Comparison of ENCODE assay signal across 8 cellular contexts in genomic region chr17:48944519-48945260, GRCh38. TPM values are rescaled to one million over a fixed set of nuclear protein-coding genes. Genes with fewer than 3 reads are reported as not detected.
A peak's percentile ranks its signal among the peaks of the same experiment; 100 is the strongest.
DNase-seq lines count a peak whose midpoint lies in the region; ATAC-seq and TF ChIP-seq lines count a peak whose summit lies in the region.

SNF8 (minus strand) TSS chr17:48944842; CDS start chr17:48944734, 108 bp downstream.

- TF ChIP-seq CTCF in GM20000 (IDR thresholded peaks at IDR 0.05; ENCODE audit: extremely low read depth, missing control alignments), result no peak

- no peaks in the 10 kb centered on the region for H3K36me3 ChIP-seq in CD8-positive, alpha-beta memory T cell (ENCODE audit: insufficient read depth, low read length)

- H3K27me3 Mint-ChIP-seq in CD8-positive, alpha-beta memory T cell, result peaks cover 5 to 7% of the 10 kb centered on the region in 2 donors
- no peaks in the 10 kb centered on the region for H3K27me3 Mint-ChIP-seq in effector memory CD8-positive, alpha-beta T cell
- peaks cover 3% of the 10 kb centered on the region for H3K27me3 Mint-ChIP-seq in memory B cell

- H3K4me3 ChIP-seq in CD8-positive, alpha-beta memory T cell (ENCODE audit: low read length), result peak within 1 kb of the TSS; percentile 99

- peak; percentile 98 for ATAC-seq in effector memory CD8-positive, alpha-beta T cell (replicated peaks)
- peak; percentile 97 for ATAC-seq in memory B cell (ENCODE audit: low read depth)

- H3K36me3 Mint-ChIP-seq in CD8-positive, alpha-beta memory T cell, result peaks cover 0 to 29% (median 1%) of the 10 kb centered on the region in 3 donors
- H3K36me3 Mint-ChIP-seq in effector memory CD8-positive, alpha-beta T cell (ENCODE audit: insufficient read depth), result peaks cover 48% of the 10 kb centered on the region
- H3K36me3 Mint-ChIP-seq in memory B cell, result peaks cover 9% of the 10 kb centered on the region

- POLR2A ChIA-PET in CD8-positive, alpha-beta memory T cell (lab: Charles Lee), result interaction anchor here (0.9 to 2.1 kb wide), 4 partner anchors 11 to 53 kb away, joined by 3 to 14 read pairs (median 8); partner anchors contain the start of genes ATP5MC1, IGF2BP1 and UBE2Z

- peak within 1 kb of the TSS; percentile 92 to 97 (median 96) for H3K4me3 Mint-ChIP-seq in CD8-positive, alpha-beta memory T cell
- H3K4me3 Mint-ChIP-seq in effector memory CD8-positive, alpha-beta T cell, result peak within 1 kb of the TSS; percentile 99
- peak within 1 kb of the TSS; percentile 98 for H3K4me3 Mint-ChIP-seq in memory B cell

- peak within 1 kb of the TSS; percentile 96 for H3K27ac ChIP-seq in CD8-positive, alpha-beta memory T cell (ENCODE audit: low read depth, low read length)

- H3K4me1 Mint-ChIP-seq in CD8-positive, alpha-beta memory T cell, result peaks cover 14 to 28% (median 25%) of the 10 kb centered on the region in 3 donors
- H3K4me1 Mint-ChIP-seq in effector memory CD8-positive, alpha-beta T cell (ENCODE audit: low read depth in 2 of 2), result peaks cover 10 to 11% of the 10 kb centered on the region in 2 donors
- peaks cover 9% of the 10 kb centered on the region for H3K4me1 Mint-ChIP-seq in memory B cell

- H3K9me3 ChIP-seq in CD8-positive, alpha-beta memory T cell (ENCODE audit: low read length), result no peaks in the 10 kb centered on the region

- DNase-seq in CD8-positive, alpha-beta memory T cell, result peak; percentile 88 to 93 (median 89)
- DNase-seq in GM20000 (ENCODE audit: low spot score) (peak; percentile 95), HT1080 (ENCODE audit: low read depth) (peak; percentile 89), NOMO-1 (lab: John Stamatoyannopoulos, UW; ENCODE audit: unreplicated experiment in 2 of 2) (peak; percentile 80 to 85), memory B cell (ENCODE audit: low spot score in 2 of 2) (peak; percentile 87 to 94)
- peak; percentile 87 to 91 for DNase-seq in activated CD8-positive, alpha-beta memory T cell treated with anti-CD3 and anti-CD28 coated beads for 4 hours (ENCODE audit: low read depth in 2 of 2)
- peak; percentile 90 to 93 (median 93) for DNase-seq in effector memory CD8-positive, alpha-beta T cell
- peak; percentile 86 for DNase-seq in stimulated activated CD8-positive, alpha-beta memory T cell treated with anti-CD3 and anti-CD28 coated beads, Interleukin-12 subunit alpha, Interleukin-12 subunit beta, amount 100 ng/mL, for 1 hour (ENCODE audit: low read depth)

- CTCF ChIA-PET in CD8-positive, alpha-beta memory T cell (lab: Charles Lee), result interaction anchor here (0.6 to 1.2 kb wide), 2 partner anchors 53 to 1401 kb away, joined by 3 to 4 read pairs; partner anchors contain the start of gene ATP5MC1

- H3K27me3 ChIP-seq in CD8-positive, alpha-beta memory T cell (ENCODE audit: insufficient read depth, low read length, poor library complexity, severe bottlenecking), result no peaks in the 10 kb centered on the region

- peaks cover 17% of the 10 kb centered on the region for H3K4me1 ChIP-seq in CD8-positive, alpha-beta memory T cell (ENCODE audit: insufficient read depth, low read length)

- H3K9me3 Mint-ChIP-seq in CD8-positive, alpha-beta memory T cell, result no peaks in the 10 kb centered on the region
- H3K9me3 Mint-ChIP-seq in effector memory CD8-positive, alpha-beta T cell, result no peaks in the 10 kb centered on the region
- peaks cover 3% of the 10 kb centered on the region for H3K9me3 Mint-ChIP-seq in memory B cell

- H3K27ac Mint-ChIP-seq in CD8-positive, alpha-beta memory T cell, result peak within 1 kb of the TSS; percentile 93 to 100 (median 97)
- H3K27ac Mint-ChIP-seq in effector memory CD8-positive, alpha-beta T cell, result peak within 1 kb of the TSS; percentile 97
- peak within 1 kb of the TSS; percentile 94 for H3K27ac Mint-ChIP-seq in memory B cell

RNA-seq across cellular contexts. Expression of gene SNF8, which starts in this region (rescaled TPM):
- 100 to 1,000 TPM; 151 to 161 TPM for total RNA-seq in CD8-positive, alpha-beta memory T cell
- polyA plus RNA-seq in CD8-positive, alpha-beta memory T cell, result 113 TPM
- total RNA-seq in HT1080 (2014; rRNA removed; shearing (Covaris generic)), result 124 and 127 TPM in 2 replicates
- polyA plus RNA-seq in HT1080 (2015; cell fraction: cytosol; rRNA removed), result 153 and 180 TPM in 2 replicates
- 70.0 and 74.7 TPM in 2 replicates for polyA plus RNA-seq in HT1080 (2015; cell fraction: nucleus; rRNA removed)

Comparison
In these comparisons a context has a peak if more than half of its experiments do, and no peak if none do; other contexts are left out.
1. Peak in every context shown above with its lines: DNase-seq, ATAC-seq, H3K4me3 ChIP-seq and H3K27ac ChIP-seq.